ENCODE assay signal across 17 cellular contexts in genomic region chr14:59293934-59294661, GRCh38.
A peak's percentile ranks its signal among the peaks of the same experiment; 100 is the strongest.
DNase-seq lines count a peak whose midpoint lies in the region; ATAC-seq, FAIRE-seq and TF ChIP-seq lines count a peak whose summit lies in the region.
"Had no signal": no experiment of that assay in that cellular context is flagged by ENCODE, and none has a peak within 500 bp of the region (broad histone marks: within the 10 kb centered on the region; RNA-seq: fewer than 3 reads in every experiment).

No MANE protein-coding gene starts in this region.

- H3K9me1 ChIP-seq in endothelial cell of umbilical vein (replicated peaks; ENCODE audit: control insufficient read depth, extremely low read depth, insufficient read depth, low read length) = no peaks in the 10 kb centered on the region

- peak overlapping the region; percentile 65 for H3K27ac ChIP-seq in GM23248
- no peak overlapping the region for H3K27ac ChIP-seq in endothelial cell of umbilical vein (ENCODE audit: insufficient read depth, low read depth, low read length)
- peak overlapping the region; percentile 46 to 55 for H3K27ac ChIP-seq in lung (ENCODE audit: low read depth in 1 of 2, low read length in 1 of 2)
- peak overlapping the region in 3 of 5 donors; percentile 56 to 60 (median 58) for H3K27ac ChIP-seq in stomach
- H3K27ac ChIP-seq: WERI-Rb-1 had no signal

- no peaks in the 10 kb centered on the region for H3K27me3 ChIP-seq in GM23248 (replicated peaks; ENCODE audit: insufficient read depth)
- no peaks in the 10 kb centered on the region for H3K27me3 ChIP-seq in endothelial cell of umbilical vein (ENCODE audit: control insufficient read depth in 2 of 2, insufficient read depth in 2 of 2, low read length in 2 of 2)
- no peaks in the 10 kb centered on the region for H3K27me3 ChIP-seq in lung (ENCODE audit: control insufficient read depth, insufficient read depth)
- H3K27me3 ChIP-seq in stomach = no peaks in the 10 kb centered on the region

- TF ChIP-seq EP300 in stomach (IDR thresholded peaks at IDR 0.05) = no peak

- H3K9ac ChIP-seq in GM23248 (peak overlapping the region; percentile 9; the same call in 1 of the 2 replicates), endothelial cell of umbilical vein (replicated peaks; ENCODE audit: extremely low read depth, insufficient read depth, low read length) (no peak overlapping the region)

- H2AFZ ChIP-seq in GM23248 (no peak overlapping the region), endothelial cell of umbilical vein (ENCODE audit: low read depth, low read length) (no peak overlapping the region)

- no TSS peak for BruUV-seq in endothelial cell of umbilical vein (replicated peaks; lab: Mats Ljungman, UMichigan)

- ATAC-seq in lung (ENCODE audit: insufficient read depth, low FRiP score) (no peak), GM19324 (IDR thresholded peaks at IDR 0.05; ENCODE audit: low FRiP score, unreplicated experiment) (no peak)
- ATAC-seq: stimulated activated naive CD8-positive, alpha-beta T cell treated with anti-CD3 and anti-CD28 coated beads, Interleukin-15, Interleukin-2, amounts not matched to agents 100 U/mL and 50 U/mL, for 24 hours had no signal

- H3K9me2 ChIP-seq in GM23248 (ENCODE audit: insufficient read depth) = no peaks in the 10 kb centered on the region

- peaks cover 34% of the 10 kb centered on the region for H3F3A ChIP-seq in GM23248 (ENCODE audit: insufficient read depth)

- in situ Hi-C loops in GM23248 (cut with MboI) = no loop called here

- TF ChIP-seq CTCF in endothelial cell of umbilical vein (IDR thresholded peaks at IDR 0.05; ENCODE audit: extremely low read depth in 1 of 2, insufficient read depth in 1 of 2, low read depth in 1 of 2, low read length in 2 of 2) = no peak
- no peak for TF ChIP-seq CTCF in lung (IDR thresholded peaks at IDR 0.05; ENCODE audit: control extremely low read depth, extremely low read depth)
- no peak for TF ChIP-seq CTCF in stomach (IDR thresholded peaks at IDR 0.05)

- TF ChIP-seq POLR2A in endothelial cell of umbilical vein (IDR thresholded peaks at IDR 0.05; ENCODE audit: low read depth, low read length) (no peak), stomach (IDR thresholded peaks at IDR 0.05) (no peak)

- WGBS in GM23248 (ENCODE audit: low coverage in 1 of 2, low lambda C conversion rate in 2 of 2, missing lambda C conversion rate in 2 of 2), 2 experiments = 48 to 53% methylated on average over 8 of the region's 8 CpGs
- WGBS in lung, 2 donors = 72 to 87% methylated on average over 8 of the region's 8 CpGs
- 67 to 78% (median 77%) methylated on average over 8 of the region's 8 CpGs for WGBS in stomach, 5 donors

- POLR2A ChIA-PET in endothelial cell of umbilical vein (lab: Charles Lee) = no interaction called here

- CTCF ChIA-PET in endothelial cell of umbilical vein (lab: Charles Lee) = no interaction called here

- H3K79me2 ChIP-seq in GM23248 (ENCODE audit: insufficient read depth) (peaks cover 9% of the 10 kb centered on the region; the same call in 1 of the 2 replicates), endothelial cell of umbilical vein (ENCODE audit: control insufficient read depth, insufficient read depth, low read length) (no peaks in the 10 kb centered on the region)

- no peaks in the 10 kb centered on the region for H3K9me3 ChIP-seq in GM23248 (ENCODE audit: low read depth)
- no peaks in the 10 kb centered on the region for H3K9me3 ChIP-seq in endothelial cell of umbilical vein (replicated peaks; ENCODE audit: control insufficient read depth, insufficient read depth, low read length)
- no peaks in the 10 kb centered on the region for H3K9me3 ChIP-seq in lung (ENCODE audit: control insufficient read depth in 2 of 2, insufficient read depth in 1 of 2, low read length in 1 of 2)
- H3K9me3 ChIP-seq in stomach = no peaks in the 10 kb centered on the region

- dilution Hi-C loops in endothelial cell of umbilical vein (cut with MboI; ENCODE audit: extremely low pct_ligation_motif_present, low sequenced_read_pairs) = no loop called here

- peak overlapping the region; percentile 20 for H3K4me2 ChIP-seq in GM23248 (ENCODE audit: unreplicated experiment)
- H3K4me2 ChIP-seq in endothelial cell of umbilical vein (ENCODE audit: insufficient read depth, low read length) = no peak overlapping the region

- FAIRE-seq in endothelial cell of umbilical vein (lab: Jason Lieb, UNC) = peak; percentile 18
- FAIRE-seq: GM12891 had no signal

- intact Hi-C loops in endothelial cell of umbilical vein (cut with micrococcal nuclease) = no loop called here
- intact Hi-C loops in stomach (cut with DNase I; ENCODE audit: low total_unique reads) = no loop called here

- no peak overlapping the region for H3K4me3 ChIP-seq in GM23248
- H3K4me3 ChIP-seq in endothelial cell of umbilical vein (replicated peaks in 1 of 3; ENCODE audit: insufficient read depth in 1 of 3, low read depth in 1 of 3, low read length in 3 of 3) = no peak overlapping the region
- no peak overlapping the region for H3K4me3 ChIP-seq in lung
- H3K4me3 ChIP-seq in stomach = no peak overlapping the region

- H3K4me1 ChIP-seq in GM23248 (ENCODE audit: insufficient read depth) (peaks cover 25% of the 10 kb centered on the region), endothelial cell of umbilical vein (ENCODE audit: control insufficient read depth, extremely low read depth, insufficient read depth, low read length) (peaks cover 12% of the 10 kb centered on the region), lung (ENCODE audit: control insufficient read depth in 2 of 2, insufficient read depth in 2 of 2, low read length in 2 of 2) (peaks cover 0 to 32% of the 10 kb centered on the region in 2 donors), stomach (peaks cover 0 to 36% (median 23%) of the 10 kb centered on the region in 4 donors)

- peak; percentile 59 for DNase-seq in GM23248
- peak; percentile 49 for DNase-seq in endothelial cell of umbilical vein (ENCODE audit: low read depth, low spot score)
- no peak for DNase-seq in lung (ENCODE audit: low spot score)
- no peak for DNase-seq in stomach
- no peak for DNase-seq in NCI-H1694 (lab: John Stamatoyannopoulos, UW)
- no peak for DNase-seq in T-helper 2 cell
- no peak for DNase-seq in activated CD4-positive, alpha-beta T cell treated with anti-CD3 and anti-CD28 coated beads, Interleukin-2, amount 50 U/mL, for 48 hours
- DNase-seq: activated gamma-delta T cell; Karpas-422; NCI-H146; NCI-H446 treated with DMSO at 0.1 percent for 48 hours; OCI-M1; stimulated activated naive CD8-positive, alpha-beta T cell treated with anti-CD3 and anti-CD28 coated beads, Interleukin-15, Interleukin-2, amounts not matched to agents 100 U/mL and 50 U/mL, for 24 hours; SW 1271; WERI-Rb-1 had no signal

- H3K36me3 ChIP-seq in GM23248 (ENCODE audit: low read depth) (0 out of 2 replicates have a peak, but pooled peaks cover 12% of the 10 kb centered on the region), endothelial cell of umbilical vein (ENCODE audit: control insufficient read depth in 2 of 2, extremely low read depth in 1 of 2, insufficient read depth in 2 of 2, low read length in 2 of 2) (peaks cover 0 to 9% of the 10 kb centered on the region in 2 experiments), lung (ENCODE audit: control insufficient read depth in 2 of 2, insufficient read depth in 2 of 2, low read length in 2 of 2) (peaks cover 14 to 15% of the 10 kb centered on the region in 2 donors), stomach (peaks cover 0 to 21% (median 16%) of the 10 kb centered on the region in 4 donors)

- H4K20me1 ChIP-seq in GM23248 (ENCODE audit: insufficient read depth) (no peaks in the 10 kb centered on the region), endothelial cell of umbilical vein (replicated peaks; ENCODE audit: control insufficient read depth, extremely low read depth, insufficient read depth, low read length) (no peaks in the 10 kb centered on the region)

TF ChIP-seq in endothelial cell of umbilical vein, 7 proteins besides CTCF, POLR2A, EP300 and RAD21:
- TF ChIP-seq FOS (IDR thresholded peaks at IDR 0.05; ENCODE audit: borderline replicate concordance, insufficient read depth, low read length) (no peak), POLR2AphosphoS5 (IDR thresholded peaks at IDR 0.05; ENCODE audit: insufficient read depth, low read depth, low read length) (no peak), GATA2 (IDR thresholded peaks at IDR 0.05; ENCODE audit: insufficient read depth, insufficient read length, low read depth, low read length) (no peak), JUN (IDR thresholded peaks at IDR 0.05; ENCODE audit: borderline replicate concordance, insufficient read depth, insufficient read length, low read depth) (no peak), MAX (IDR thresholded peaks at IDR 0.05; ENCODE audit: insufficient read depth, insufficient read length) (no peak), MYC (IDR thresholded peaks at IDR 0.05; ENCODE audit: low read depth, low read length) (no peak), EZH2 (IDR thresholded peaks at IDR 0.05; ENCODE audit: borderline replicate concordance, low read depth, low read length, severe bottlenecking) (no peak)
TF ChIP-seq in endothelial cell of umbilical vein: peak in this region for 0.

Comparison
In these comparisons a context has a peak if more than half of its experiments do, and no peak if none do; other contexts are left out.
1. DNase-seq: peak in GM23248 (single experiment) and endothelial cell of umbilical vein (single experiment); none in lung (single experiment), stomach (single experiment), NCI-H1694 (single experiment), T-helper 2 cell (0 of 5) and activated CD4-positive, alpha-beta T cell treated with anti-CD3 and anti-CD28 coated beads, Interleukin-2, amount 50 U/mL, for 48 hours (0 of 2).